8 cellular contexts compared by ENCODE assay signal in the genomic region with DNA sequence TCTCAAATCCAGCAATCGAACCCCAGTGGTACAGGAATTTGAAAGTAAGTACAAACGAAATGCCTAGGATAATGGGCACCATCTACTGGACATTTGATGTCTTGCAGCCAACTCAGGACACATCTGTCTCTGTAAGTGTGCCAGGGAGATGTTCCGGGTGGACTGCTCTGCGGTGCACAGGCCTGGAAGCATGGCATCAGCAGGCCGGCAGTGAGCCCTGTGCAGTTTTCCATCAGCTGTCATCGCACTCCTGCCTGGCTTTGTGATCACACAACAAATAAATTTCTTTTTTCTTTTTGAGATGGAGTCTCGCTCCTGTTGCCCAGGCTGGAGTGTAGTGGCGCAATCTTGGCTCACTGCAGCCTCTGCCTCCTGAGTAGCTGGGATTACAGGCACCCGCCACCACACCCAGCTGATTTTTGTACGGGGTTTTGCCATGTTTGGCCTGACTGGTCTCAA.
DNase-seq lines count a peak whose midpoint lies in the region; ATAC-seq, FAIRE-seq and TF ChIP-seq lines count a peak whose summit lies in the region.

No MANE protein-coding gene starts in this region.

- no peak overlapping the region for H4K91ac ChIP-seq in trophoblast cell (ENCODE audit: low read depth, low read length)

- DNase-seq in AG08395 (ENCODE audit: low spot score) (peak; percentile 87), GM12891 (ENCODE audit: insufficient read length, low spot score) (peak; percentile 36), HT1080 (ENCODE audit: low read depth) (peak; percentile 74), OCI-LY7 (ENCODE audit: low spot score) (peak; percentile 43), adipocyte (ENCODE audit: low read depth) (peak; percentile 90), heart left ventricle (peak in 4 of 5 donors; percentile 49 to 69 (median 67)), trophoblast cell (peak; percentile 41 to 81), SKM-1 treated with dmso at 0.1 percent for 144 hours (lab: John Stamatoyannopoulos, UW; ENCODE audit: unreplicated experiment) (no peak)

- no TSS peak for BruUV-seq in OCI-LY7 (replicated peaks; lab: Mats Ljungman, UMichigan)

- H3K4me1 ChIP-seq in OCI-LY7 (ENCODE audit: insufficient read depth, low read length, poor library complexity, severe bottlenecking) (no peaks in the 10 kb centered on the region), adipocyte (ENCODE audit: control insufficient read depth, insufficient read depth, low read length) (peaks cover 6% of the 10 kb centered on the region), heart left ventricle (peaks cover 0 to 17% (median 5%) of the 10 kb centered on the region in 12 donors), trophoblast cell (ENCODE audit: control insufficient read depth in 1 of 2, insufficient read depth in 2 of 2, low read length in 2 of 2) (no peaks in the 10 kb centered on the region)

- POLR2A ChIA-PET in OCI-LY7 (lab: Charles Lee): no interaction called here

- H3K27ac ChIP-seq in OCI-LY7 (ENCODE audit: low read depth, low read length, poor library complexity, severe bottlenecking) (no peak overlapping the region), heart left ventricle (peak overlapping the region in 5 of 12 donors; percentile 6 to 72 (median 26)), trophoblast cell (ENCODE audit: low read depth, low read length) (no peak overlapping the region)

- no peak overlapping the region for H2BK5ac ChIP-seq in trophoblast cell (ENCODE audit: low read depth, low read length, poor library complexity)

- H3K9me3 ChIP-seq in OCI-LY7 (ENCODE audit: low read length) (no peaks in the 10 kb centered on the region), adipocyte (ENCODE audit: control insufficient read depth, low read length) (no peaks in the 10 kb centered on the region), heart left ventricle (no peaks in the 10 kb centered on the region), trophoblast cell (ENCODE audit: insufficient read depth, low read depth, low read length) (no peaks in the 10 kb centered on the region)

- CTCF ChIA-PET in OCI-LY7 (lab: Charles Lee; ENCODE audit: unreplicated experiment): no interaction called here

- H3K14ac ChIP-seq in trophoblast cell (ENCODE audit: low read length): no peak overlapping the region

- no peak overlapping the region for H3K23ac ChIP-seq in trophoblast cell (ENCODE audit: low read length)

- ATAC-seq in heart left ventricle: peak; percentile 81 to 92 (median 88)

- no peaks in the 10 kb centered on the region for H3K27me3 ChIP-seq in adipocyte (replicated peaks; ENCODE audit: control insufficient read depth, insufficient read depth, low read length)
- no peaks in the 10 kb centered on the region for H3K27me3 ChIP-seq in heart left ventricle
- no peaks in the 10 kb centered on the region for H3K27me3 ChIP-seq in trophoblast cell (ENCODE audit: insufficient read depth, low read length)

- H4K12ac ChIP-seq in trophoblast cell (ENCODE audit: low read depth, low read length): no peak overlapping the region

- no peaks in the 10 kb centered on the region for H3K79me1 ChIP-seq in trophoblast cell (ENCODE audit: low read length)

- H3K36me3 ChIP-seq in OCI-LY7 (ENCODE audit: insufficient read depth, low read length) (no peaks in the 10 kb centered on the region), adipocyte (ENCODE audit: control insufficient read depth, insufficient read depth, low read length, severe bottlenecking) (peaks cover 4% of the 10 kb centered on the region), heart left ventricle (peaks cover 0 to 36% (median 8%) of the 10 kb centered on the region in 9 donors), trophoblast cell (ENCODE audit: control insufficient read depth in 1 of 2, insufficient read depth in 2 of 2, low read length in 2 of 2) (peaks cover 2 to 3% of the 10 kb centered on the region in 2 experiments)

- H2AK5ac ChIP-seq in trophoblast cell (ENCODE audit: low read length): no peak overlapping the region

- TF ChIP-seq POLR2A in GM12891 (IDR thresholded peaks at IDR 0.05; ENCODE audit: low read depth, low read length): no peak
- no peak for TF ChIP-seq POLR2A in heart left ventricle (IDR thresholded peaks at IDR 0.05)

- H2AFZ ChIP-seq in OCI-LY7 (ENCODE audit: low read length): no peak overlapping the region
- no peak overlapping the region for H2AFZ ChIP-seq in trophoblast cell (ENCODE audit: insufficient read depth, low read length, poor library complexity)

- H2BK12ac ChIP-seq in trophoblast cell (ENCODE audit: low read length): no peak overlapping the region

- no peaks in the 10 kb centered on the region for H4K20me1 ChIP-seq in OCI-LY7 (ENCODE audit: insufficient read depth, low read length)

- H4K8ac ChIP-seq in trophoblast cell (ENCODE audit: low read depth, low read length): no peak overlapping the region

- H3K79me2 ChIP-seq in OCI-LY7 (ENCODE audit: insufficient read depth, low read depth, low read length): no peaks in the 10 kb centered on the region
- no peaks in the 10 kb centered on the region for H3K79me2 ChIP-seq in trophoblast cell (ENCODE audit: control insufficient read depth, insufficient read depth, low read length, poor library complexity)

- intact Hi-C loops in OCI-LY7 (cut with micrococcal nuclease; ENCODE audit: unreplicated experiment): loop anchor here (1.0 to 5.0 kb wide), 2 partner anchors 90 to 213 kb away; no protein-coding TSS in a partner anchor
- intact Hi-C loops in heart left ventricle (cut with DNase I): loop anchor here (1.0 to 10.0 kb wide), 6 partner anchors 90 to 215 kb away; no protein-coding TSS in a partner anchor

- peak; percentile 78 for TF ChIP-seq CTCF in OCI-LY7 (conservative IDR thresholded peaks at IDR 0.05; ENCODE audit: low read length)
- TF ChIP-seq CTCF in heart left ventricle (IDR thresholded peaks at IDR 0.05): peak; percentile 73 to 97 (median 89)

- WGBS in heart left ventricle, 4 donors: 37 to 49% (median 42%) methylated on average over 10 of the region's 10 CpGs
- WGBS in trophoblast cell (ENCODE audit: extremely low coverage, insufficient coverage, insufficient read length): no CpG with 5 or more reads among the region's 10 CpGs

- H3K18ac ChIP-seq in trophoblast cell (ENCODE audit: low read length): no peak overlapping the region

- no peak overlapping the region for H3K4me3 ChIP-seq in OCI-LY7 (ENCODE audit: low read depth, low read length, poor library complexity, severe bottlenecking)
- H3K4me3 ChIP-seq in adipocyte (ENCODE audit: low read length): no peak overlapping the region
- no peak overlapping the region for H3K4me3 ChIP-seq in heart left ventricle
- no peak overlapping the region for H3K4me3 ChIP-seq in trophoblast cell (ENCODE audit: low read depth, low read length)

- peak; percentile 84 for FAIRE-seq in GM12891 (lab: Jason Lieb, UNC)

- H2BK120ac ChIP-seq in trophoblast cell (ENCODE audit: insufficient read depth, low read length, poor library complexity): no peak overlapping the region

- H3K4ac ChIP-seq in trophoblast cell (ENCODE audit: low read depth, low read length): no peak overlapping the region

- H3K4me2 ChIP-seq in OCI-LY7 (ENCODE audit: low read length): no peak overlapping the region
- no peak overlapping the region for H3K4me2 ChIP-seq in trophoblast cell (ENCODE audit: low read length)

- H3K9me2 ChIP-seq in OCI-LY7 (ENCODE audit: insufficient read depth, low read length): no peaks in the 10 kb centered on the region

- H3K9ac ChIP-seq in adipocyte (ENCODE audit: low read length): no peak overlapping the region
- no peak overlapping the region for H3K9ac ChIP-seq in trophoblast cell (ENCODE audit: low read length)

TF ChIP-seq in GM12891, 5 proteins besides CTCF, POLR2A, EP300 and RAD21:
- TF ChIP-seq POLR2AphosphoS5 (IDR thresholded peaks at IDR 0.05; ENCODE audit: low read depth, low read length) (no peak), SPI1 (IDR thresholded peaks at IDR 0.05; ENCODE audit: low read depth, low read length) (no peak), TAF1 (IDR thresholded peaks at IDR 0.05; ENCODE audit: low read depth, low read length) (no peak), PAX5 (IDR thresholded peaks at IDR 0.05; ENCODE audit: insufficient read depth, low read length, severe bottlenecking) (no peak), POU2F2 (IDR thresholded peaks at IDR 0.05; ENCODE audit: low read depth, low read length) (no peak)
